Comparison of ENCODE assay signal across 8 cellular contexts in the genomic region with DNA sequence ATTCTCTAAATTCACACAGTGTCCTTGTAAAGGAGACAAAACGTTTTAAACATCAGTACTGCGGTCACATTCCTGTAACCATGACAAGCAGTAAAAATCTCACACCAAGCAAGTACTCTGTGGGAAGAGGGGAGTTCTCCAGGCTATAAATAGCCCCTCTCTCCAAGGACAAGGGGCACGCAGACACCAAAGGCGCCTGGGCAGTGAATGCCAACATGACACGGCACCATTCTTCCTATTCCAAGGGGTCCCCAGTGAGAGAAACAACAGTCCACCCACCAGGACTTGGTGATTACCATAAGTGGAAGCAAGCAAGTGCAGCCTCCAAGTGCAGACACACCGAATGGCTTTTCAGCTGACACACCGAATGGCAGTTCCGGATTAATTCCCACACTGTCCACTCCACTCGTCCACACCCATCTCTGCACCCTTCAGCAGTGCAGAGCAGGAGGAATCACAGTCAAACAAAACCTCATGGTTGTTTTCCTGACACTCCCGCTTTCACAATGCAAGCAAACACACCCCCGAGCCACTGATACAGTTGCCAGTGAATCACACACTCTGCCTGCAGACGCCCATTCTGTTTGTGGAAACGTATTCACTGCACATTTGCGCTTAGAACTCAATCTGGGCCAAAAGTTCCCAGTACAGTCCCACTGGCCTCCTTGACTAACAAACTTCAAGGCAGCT. TPM values are rescaled to one million over a fixed set of nuclear protein-coding genes. Genes with fewer than 3 reads are reported as not detected.
DNase-seq lines count a peak whose midpoint lies in the region; ATAC-seq and TF ChIP-seq lines count a peak whose summit lies in the region.

No MANE protein-coding gene starts in this region.

- H3K4me3 Mint-ChIP-seq in activated CD4-positive, alpha-beta T cell treated with anti-CD3 and anti-CD28 coated beads, Interleukin-2, amount 10 ng/mL, durations not matched to agents 7 days and 5 days = peak overlapping the region; percentile 95
- peak overlapping the region; percentile 96 for H3K4me3 Mint-ChIP-seq in neural crest cell

- TF ChIP-seq CTCF in HFF-Myc (IDR thresholded peaks at IDR 0.05; ENCODE audit: low read depth, low read length, missing control alignments) (no peak), neural crest cell (conservative IDR thresholded peaks at IDR 0.05) (no peak)

- peak overlapping the region; percentile 87 for H3K4me3 ChIP-seq in HFF-Myc (replicated peaks; ENCODE audit: low read depth, low read length)

- no peak for ATAC-seq in GM19463 (IDR thresholded peaks at IDR 0.05; ENCODE audit: unreplicated experiment)
- ATAC-seq in GM18873 (IDR thresholded peaks at IDR 0.05; ENCODE audit: low FRiP score, unreplicated experiment) = no peak

- H3K27me3 Mint-ChIP-seq in activated CD4-positive, alpha-beta T cell treated with anti-CD3 and anti-CD28 coated beads, Interleukin-2, amount 10 ng/mL, durations not matched to agents 7 days and 5 days = no peaks in the 10 kb centered on the region
- peaks cover 30% of the 10 kb centered on the region for H3K27me3 Mint-ChIP-seq in neural crest cell (ENCODE audit: low read depth)

- peaks cover 17% of the 10 kb centered on the region for H3K36me3 Mint-ChIP-seq in activated CD4-positive, alpha-beta T cell treated with anti-CD3 and anti-CD28 coated beads, Interleukin-2, amount 10 ng/mL, durations not matched to agents 7 days and 5 days (ENCODE audit: low read depth)
- H3K36me3 Mint-ChIP-seq in neural crest cell (ENCODE audit: low read depth) = no peaks in the 10 kb centered on the region

- POLR2A ChIA-PET in activated CD4-positive, alpha-beta T cell treated with anti-CD3 and anti-CD28 coated beads, Interleukin-2, amount 10 ng/mL, durations not matched to agents 7 days and 5 days (lab: Charles Lee) = interaction anchor here (0.6 kb wide), 1 partner anchor 13 kb away, joined by 3 read pairs; no protein-coding TSS in a partner anchor

- peak; percentile 57 for DNase-seq in A172 (ENCODE audit: low spot score)
- no peak for DNase-seq in HFF-Myc (ENCODE audit: extremely low read depth, low read depth)
- no peak for DNase-seq in activated CD4-positive, alpha-beta T cell treated with anti-CD3 and anti-CD28 coated beads, Interleukin-2, amount 10 ng/mL, durations not matched to agents 7 days and 5 days
- peak; percentile 69 for DNase-seq in fibroblast of peridontal ligament (ENCODE audit: extremely low read depth)
- DNase-seq in neural crest cell (ENCODE audit: low read depth, low spot score) = no peak
- DNase-seq in COLO829 (ENCODE audit: low spot score) = no peak

- H3K27ac Mint-ChIP-seq in activated CD4-positive, alpha-beta T cell treated with anti-CD3 and anti-CD28 coated beads, Interleukin-2, amount 10 ng/mL, durations not matched to agents 7 days and 5 days = peak overlapping the region; percentile 83
- H3K27ac Mint-ChIP-seq in neural crest cell (ENCODE audit: unreplicated experiment) = peak overlapping the region; percentile 69

- peaks cover 78% of the 10 kb centered on the region for H3K4me1 Mint-ChIP-seq in activated CD4-positive, alpha-beta T cell treated with anti-CD3 and anti-CD28 coated beads, Interleukin-2, amount 10 ng/mL, durations not matched to agents 7 days and 5 days
- peaks cover 60% of the 10 kb centered on the region for H3K4me1 Mint-ChIP-seq in neural crest cell

- CTCF ChIA-PET in activated CD4-positive, alpha-beta T cell treated with anti-CD3 and anti-CD28 coated beads, Interleukin-2, amount 10 ng/mL, durations not matched to agents 7 days and 5 days (lab: Charles Lee) = interaction anchor here (0.7 to 1.3 kb wide), 3 partner anchors 21 to 70 kb away, joined by 3 to 4 read pairs (median 3); a partner anchor contains a TSS

- H3K9me3 Mint-ChIP-seq in activated CD4-positive, alpha-beta T cell treated with anti-CD3 and anti-CD28 coated beads, Interleukin-2, amount 10 ng/mL, durations not matched to agents 7 days and 5 days = no peaks in the 10 kb centered on the region
- no peaks in the 10 kb centered on the region for H3K9me3 Mint-ChIP-seq in neural crest cell

RNA-seq across cellular contexts. Expression of a gene that starts 1.8 kb away (rescaled TPM):
- total RNA-seq in A172 (2014; rRNA removed; shearing (Covaris generic)) = 637 and 713 TPM in 2 replicates
- 10 to 100 TPM; 70.2 to 79.9 TPM for total RNA-seq in activated CD4-positive, alpha-beta T cell treated with anti-CD3 and anti-CD28 coated beads, Interleukin-2, amount 10 ng/mL, durations not matched to agents 7 days and 5 days
- total RNA-seq in neural crest cell = 164 and 169 TPM in 2 replicates

RNA-seq across cellular contexts. Expression of a gene that starts 49.0 kb away (rescaled TPM):
- total RNA-seq in A172 (2014; rRNA removed; shearing (Covaris generic)) = 0.19 and 1.2 TPM in 2 replicates
- total RNA-seq in activated CD4-positive, alpha-beta T cell treated with anti-CD3 and anti-CD28 coated beads, Interleukin-2, amount 10 ng/mL, durations not matched to agents 7 days and 5 days = 100 to 1,000 TPM; 439 to 500 TPM
- 0.84 and 0.89 TPM in 2 replicates for total RNA-seq in neural crest cell

RNA-seq across cellular contexts. Expression of a gene that starts 53.9 kb away (rescaled TPM):
- 118 and 140 TPM in 2 replicates for total RNA-seq in A172 (2014; rRNA removed; shearing (Covaris generic))
- total RNA-seq in activated CD4-positive, alpha-beta T cell treated with anti-CD3 and anti-CD28 coated beads, Interleukin-2, amount 10 ng/mL, durations not matched to agents 7 days and 5 days = 10 to 100 TPM; 91.1 to 97.9 TPM
- total RNA-seq in neural crest cell = 92.1 and 97.7 TPM in 2 replicates

Comparison
In these comparisons a context has a peak if more than half of its experiments do, and no peak if none do; other contexts are left out.
1. DNase-seq: peak in A172 (single experiment) and fibroblast of peridontal ligament (single experiment); none in HFF-Myc (single experiment), activated CD4-positive, alpha-beta T cell treated with anti-CD3 and anti-CD28 coated beads, Interleukin-2, amount 10 ng/mL, durations not matched to agents 7 days and 5 days (single experiment), neural crest cell (single experiment) and COLO829 (single experiment).
2. RNA of a gene that starts 49.0 kb away (total RNA-seq): 439 to 500 TPM in activated CD4-positive, alpha-beta T cell treated with anti-CD3 and anti-CD28 coated beads, Interleukin-2, amount 10 ng/mL, durations not matched to agents 7 days and 5 days; 0.84 to 0.89 TPM in neural crest cell and 0.19 to 1.2 TPM in A172; every median in the first group is over 100 times any median in the second.